In the genomic region with DNA sequence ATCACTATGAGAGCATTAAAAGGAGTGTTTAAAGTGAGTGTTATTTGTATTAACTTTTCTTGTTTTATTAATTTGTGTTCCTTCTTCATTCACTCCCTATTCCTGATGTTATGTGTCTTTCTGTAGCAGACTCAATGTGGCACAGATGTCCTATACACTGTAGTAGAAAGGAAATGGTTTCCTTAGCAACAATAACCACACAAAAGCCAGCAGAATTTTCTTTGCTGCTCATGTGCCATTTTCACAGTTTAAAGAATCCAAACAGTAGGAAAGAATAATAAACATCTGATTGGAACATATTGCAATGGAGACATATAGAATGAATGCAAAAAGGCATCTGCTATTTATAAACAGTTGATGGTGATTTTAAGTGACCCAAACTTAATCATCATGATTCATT, we compare ENCODE assay signal across 20 cellular contexts.
A peak's percentile ranks its signal among the peaks of the same experiment; 100 is the strongest.
DNase-seq lines count a peak whose midpoint lies in the region; ATAC-seq and TF ChIP-seq lines count a peak whose summit lies in the region.
"Had no signal": no experiment of that assay in that cellular context is flagged by ENCODE, and none has a peak within 500 bp of the region (broad histone marks: within the 10 kb centered on the region; RNA-seq: fewer than 3 reads in every experiment).

No MANE protein-coding gene starts in this region.

- no peak overlapping the region for H3K9ac ChIP-seq in HUES6 (ENCODE audit: low read length)

- no peak overlapping the region for H3K4me3 ChIP-seq in HUES6 (ENCODE audit: low read depth, low read length)
- H3K4me3 ChIP-seq: prostate gland, stomach, upper lobe of left lung had no signal

- no peaks in the 10 kb centered on the region for H3K27me3 ChIP-seq in HUES6 (ENCODE audit: control insufficient read depth, insufficient read depth, low read length)
- H3K27me3 ChIP-seq: stomach, upper lobe of left lung had no signal

- H3K9me3 ChIP-seq in HUES6 (ENCODE audit: control insufficient read depth, insufficient read depth, low read depth, low read length): no peaks in the 10 kb centered on the region
- H3K9me3 ChIP-seq: prostate gland, stomach, upper lobe of left lung had no signal

- no peaks in the 10 kb centered on the region for H3K9me3 Mint-ChIP-seq in WTC11
- H3K9me3 Mint-ChIP-seq: nephron had no signal

- intact Hi-C loops in head of caudate nucleus (cut with DNase I): no loop called here

- H3K4me1 ChIP-seq in HUES6 (ENCODE audit: control insufficient read depth, insufficient read depth, low read length): peaks cover 32% of the 10 kb centered on the region
- H3K4me1 ChIP-seq: prostate gland, stomach, upper lobe of left lung had no signal

- ATAC-seq in WTC11 (no peak), GM21825 (IDR thresholded peaks at IDR 0.05; ENCODE audit: unreplicated experiment) (no peak)

- DNase-seq in NCI-H1417 (lab: John Stamatoyannopoulos, UW): peak; percentile 13 to 56 (median 25)
- no peak for DNase-seq in NCI-H1417 treated with DMSO at 0.1 percent for 48 hours (lab: John Stamatoyannopoulos, UW)
- no peak for DNase-seq in WTC11 (ENCODE audit: low spot score)
- DNase-seq in myocyte (ENCODE audit: low read depth): peak; percentile 9
- no peak for DNase-seq in EL
- DNase-seq in head of caudate nucleus: no peak
- DNase-seq: activated CD4-positive, alpha-beta T cell treated with anti-CD3 and anti-CD28 coated beads, Interleukin-2, amount 50 U/mL, for 48 hours; amniotic stem cell; small intestine; stimulated activated CD4-positive, alpha-beta T cell treated with anti-CD3 and anti-CD28 coated beads, Interleukin-4, amount 100 ng/mL, for 24 hours; stomach; T-helper 1 cell; upper lobe of left lung had no signal

- H3K4me1 Mint-ChIP-seq in WTC11: peaks cover 70% of the 10 kb centered on the region
- H3K4me1 Mint-ChIP-seq: nephron had no signal

- TF ChIP-seq CTCF in WTC11 (IDR thresholded peaks at IDR 0.05): no peak

- H3K27ac Mint-ChIP-seq in WTC11: peak overlapping the region; percentile 4
- H3K27ac Mint-ChIP-seq: nephron had no signal

- H3K4me3 Mint-ChIP-seq in WTC11: no peak overlapping the region
- H3K4me3 Mint-ChIP-seq: nephron had no signal

- H3K36me3 Mint-ChIP-seq in WTC11: no peaks in the 10 kb centered on the region

- H3K27me3 Mint-ChIP-seq in WTC11 (ENCODE audit: low read depth): no peaks in the 10 kb centered on the region

- peak overlapping the region; percentile 7; the same call in 1 of the 2 replicates for H3K27ac ChIP-seq in HUES6 (ENCODE audit: low read depth, low read length)
- H3K27ac ChIP-seq: C4-2B, epithelial cell of prostate, prostate gland, stomach, upper lobe of left lung, VCaP had no signal

- POLR2A ChIA-PET in WTC11 (lab: Charles Lee): no interaction called here

- CTCF ChIA-PET in WTC11 (lab: Charles Lee): no interaction called here

- H3K36me3 ChIP-seq in HUES6 (ENCODE audit: control insufficient read depth, insufficient read depth, low read length): no peaks in the 10 kb centered on the region
- H3K36me3 ChIP-seq: prostate gland, stomach, upper lobe of left lung had no signal

TF ChIP-seq in WTC11, 78 proteins besides CTCF, POLR2A, EP300 and RAD21 (continues in another document):
- TF ChIP-seq NFE2L1 (CRISPR knock-in tag; IDR thresholded peaks at IDR 0.05) (no peak), ELF4 (CRISPR knock-in tag; IDR thresholded peaks at IDR 0.05; ENCODE audit: low read depth) (no peak), NR3C1 (CRISPR knock-in tag; conservative IDR thresholded peaks at IDR 0.05; ENCODE audit: low read depth) (no peak), JAZF1 (CRISPR knock-in tag; IDR thresholded peaks at IDR 0.05) (no peak), ZBTB21 (CRISPR knock-in tag; IDR thresholded peaks at IDR 0.05; ENCODE audit: borderline replicate concordance) (no peak), GTF2I (CRISPR knock-in tag; conservative IDR thresholded peaks at IDR 0.05) (no peak), ZNF671 (CRISPR knock-in tag; IDR thresholded peaks at IDR 0.05) (no peak)
- TF ChIP-seq, protein P1, sequence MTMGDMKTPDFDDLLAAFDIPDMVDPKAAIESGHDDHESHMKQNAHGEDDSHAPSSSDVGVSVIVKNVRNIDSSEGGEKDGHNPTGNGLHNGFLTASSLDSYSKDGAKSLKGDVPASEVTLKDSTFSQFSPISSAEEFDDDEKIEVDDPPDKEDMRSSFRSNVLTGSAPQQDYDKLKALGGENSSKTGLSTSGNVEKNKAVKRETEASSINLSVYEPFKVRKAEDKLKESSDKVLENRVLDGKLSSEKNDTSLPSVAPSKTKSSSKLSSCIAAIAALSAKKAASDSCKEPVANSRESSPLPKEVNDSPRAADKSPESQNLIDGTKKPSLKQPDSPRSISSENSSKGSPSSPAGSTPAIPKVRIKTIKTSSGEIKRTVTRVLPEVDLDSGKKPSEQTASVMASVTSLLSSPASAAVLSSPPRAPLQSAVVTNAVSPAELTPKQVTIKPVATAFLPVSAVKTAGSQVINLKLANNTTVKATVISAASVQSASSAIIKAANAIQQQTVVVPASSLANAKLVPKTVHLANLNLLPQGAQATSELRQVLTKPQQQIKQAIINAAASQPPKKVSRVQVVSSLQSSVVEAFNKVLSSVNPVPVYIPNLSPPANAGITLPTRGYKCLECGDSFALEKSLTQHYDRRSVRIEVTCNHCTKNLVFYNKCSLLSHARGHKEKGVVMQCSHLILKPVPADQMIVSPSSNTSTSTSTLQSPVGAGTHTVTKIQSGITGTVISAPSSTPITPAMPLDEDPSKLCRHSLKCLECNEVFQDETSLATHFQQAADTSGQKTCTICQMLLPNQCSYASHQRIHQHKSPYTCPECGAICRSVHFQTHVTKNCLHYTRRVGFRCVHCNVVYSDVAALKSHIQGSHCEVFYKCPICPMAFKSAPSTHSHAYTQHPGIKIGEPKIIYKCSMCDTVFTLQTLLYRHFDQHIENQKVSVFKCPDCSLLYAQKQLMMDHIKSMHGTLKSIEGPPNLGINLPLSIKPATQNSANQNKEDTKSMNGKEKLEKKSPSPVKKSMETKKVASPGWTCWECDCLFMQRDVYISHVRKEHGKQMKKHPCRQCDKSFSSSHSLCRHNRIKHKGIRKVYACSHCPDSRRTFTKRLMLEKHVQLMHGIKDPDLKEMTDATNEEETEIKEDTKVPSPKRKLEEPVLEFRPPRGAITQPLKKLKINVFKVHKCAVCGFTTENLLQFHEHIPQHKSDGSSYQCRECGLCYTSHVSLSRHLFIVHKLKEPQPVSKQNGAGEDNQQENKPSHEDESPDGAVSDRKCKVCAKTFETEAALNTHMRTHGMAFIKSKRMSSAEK (CRISPR knock-in tag; IDR thresholded peaks at IDR 0.05; ENCODE audit: borderline replicate concordance): no peak
- TF ChIP-seq, protein P2, sequence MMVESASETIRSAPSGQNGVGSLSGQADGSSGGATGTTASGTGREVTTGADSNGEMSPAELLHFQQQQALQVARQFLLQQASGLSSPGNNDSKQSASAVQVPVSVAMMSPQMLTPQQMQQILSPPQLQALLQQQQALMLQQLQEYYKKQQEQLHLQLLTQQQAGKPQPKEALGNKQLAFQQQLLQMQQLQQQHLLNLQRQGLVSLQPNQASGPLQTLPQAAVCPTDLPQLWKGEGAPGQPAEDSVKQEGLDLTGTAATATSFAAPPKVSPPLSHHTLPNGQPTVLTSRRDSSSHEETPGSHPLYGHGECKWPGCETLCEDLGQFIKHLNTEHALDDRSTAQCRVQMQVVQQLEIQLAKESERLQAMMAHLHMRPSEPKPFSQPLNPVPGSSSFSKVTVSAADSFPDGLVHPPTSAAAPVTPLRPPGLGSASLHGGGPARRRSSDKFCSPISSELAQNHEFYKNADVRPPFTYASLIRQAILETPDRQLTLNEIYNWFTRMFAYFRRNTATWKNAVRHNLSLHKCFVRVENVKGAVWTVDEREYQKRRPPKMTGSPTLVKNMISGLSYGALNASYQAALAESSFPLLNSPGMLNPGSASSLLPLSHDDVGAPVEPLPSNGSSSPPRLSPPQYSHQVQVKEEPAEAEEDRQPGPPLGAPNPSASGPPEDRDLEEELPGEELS (CRISPR knock-in tag; IDR thresholded peaks at IDR 0.05): no peak
- TF ChIP-seq, protein P3, sequence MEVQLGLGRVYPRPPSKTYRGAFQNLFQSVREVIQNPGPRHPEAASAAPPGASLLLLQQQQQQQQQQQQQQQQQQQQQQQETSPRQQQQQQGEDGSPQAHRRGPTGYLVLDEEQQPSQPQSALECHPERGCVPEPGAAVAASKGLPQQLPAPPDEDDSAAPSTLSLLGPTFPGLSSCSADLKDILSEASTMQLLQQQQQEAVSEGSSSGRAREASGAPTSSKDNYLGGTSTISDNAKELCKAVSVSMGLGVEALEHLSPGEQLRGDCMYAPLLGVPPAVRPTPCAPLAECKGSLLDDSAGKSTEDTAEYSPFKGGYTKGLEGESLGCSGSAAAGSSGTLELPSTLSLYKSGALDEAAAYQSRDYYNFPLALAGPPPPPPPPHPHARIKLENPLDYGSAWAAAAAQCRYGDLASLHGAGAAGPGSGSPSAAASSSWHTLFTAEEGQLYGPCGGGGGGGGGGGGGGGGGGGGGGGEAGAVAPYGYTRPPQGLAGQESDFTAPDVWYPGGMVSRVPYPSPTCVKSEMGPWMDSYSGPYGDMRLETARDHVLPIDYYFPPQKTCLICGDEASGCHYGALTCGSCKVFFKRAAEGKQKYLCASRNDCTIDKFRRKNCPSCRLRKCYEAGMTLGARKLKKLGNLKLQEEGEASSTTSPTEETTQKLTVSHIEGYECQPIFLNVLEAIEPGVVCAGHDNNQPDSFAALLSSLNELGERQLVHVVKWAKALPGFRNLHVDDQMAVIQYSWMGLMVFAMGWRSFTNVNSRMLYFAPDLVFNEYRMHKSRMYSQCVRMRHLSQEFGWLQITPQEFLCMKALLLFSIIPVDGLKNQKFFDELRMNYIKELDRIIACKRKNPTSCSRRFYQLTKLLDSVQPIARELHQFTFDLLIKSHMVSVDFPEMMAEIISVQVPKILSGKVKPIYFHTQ (CRISPR knock-in tag; IDR thresholded peaks at IDR 0.05): no peak

Comparison
In these comparisons a context has a peak if more than half of its experiments do, and no peak if none do; other contexts are left out.
1. DNase-seq: peak in NCI-H1417 (3 of 3) and myocyte (single experiment); none in NCI-H1417 treated with DMSO at 0.1 percent for 48 hours (single experiment), WTC11 (single experiment), EL (single experiment) and head of caudate nucleus (0 of 42).